ENCODE assay signal across 36 cellular contexts in genomic region chr12:54585243-54585642, GRCh38. TPM values are rescaled to one million over a fixed set of nuclear protein-coding genes. Genes with fewer than 3 reads are reported as not detected.
"Had no signal": no experiment of that assay in that cellular context is flagged by ENCODE, and none has a peak within 500 bp of the region (broad histone marks: within the 10 kb centered on the region; RNA-seq: fewer than 3 reads in every experiment).

No MANE protein-coding gene starts in this region.

- H3K27ac ChIP-seq: adrenal gland, body of pancreas, cardiac muscle cell, colonic mucosa, upper lobe of left lung, vagina had no signal

- H3K9me3 Mint-ChIP-seq: activated B cell treated with CpG ODN at 0.5 μM for 24 hours; activated naive CD4-positive, alpha-beta T cell treated with anti-CD3 and anti-CD28 coated beads for 36 hours; activated naive CD8-positive, alpha-beta T cell treated with anti-CD3 and anti-CD28 coated beads for 36 hours; activated T-helper 1 cell treated with anti-CD3 and anti-CD28 coated beads, Interleukin-12 subunit alpha, Interleukin-12 subunit beta, Interleukin-2, Interleukin-4 antibody, amounts not matched to agents 30 ng/mL and 10 ng/mL and 1 ng/mL, durations not matched to agents 14 hours and 24 hours and 36 hours; mesothelial cell of epicardium; stimulated activated effector memory CD8-positive, alpha-beta T cell treated with anti-CD3 and anti-CD28 coated beads, Interleukin-12 subunit alpha, Interleukin-12 subunit beta, amount 100 ng/mL, for 72 hours; stimulated activated naive CD8-positive, alpha-beta T cell treated with anti-CD3 and anti-CD28 coated beads, Interleukin-15, Interleukin-2, amounts not matched to agents 100 ng/mL and 50 ng/mL, for 24 hours; T-helper 2 cell treated with Interferon-gamma antibody and Interleukin-4, amounts not matched to agents 5 μg/mL and 100 μg/mL, for 36 hours had no signal

- H3K4me3 Mint-ChIP-seq: activated B cell treated with CpG ODN at 0.5 μM for 24 hours; activated CD8-positive, alpha-beta T cell treated with anti-CD3 and anti-CD28 coated beads, Interleukin-2, amount 10 ng/mL, durations not matched to agents 7 days and 5 days; activated naive CD4-positive, alpha-beta T cell treated with anti-CD3 and anti-CD28 coated beads for 36 hours; activated naive CD8-positive, alpha-beta T cell treated with anti-CD3 and anti-CD28 coated beads for 36 hours; activated T-helper 1 cell treated with anti-CD3 and anti-CD28 coated beads, Interleukin-12 subunit alpha, Interleukin-12 subunit beta, Interleukin-2, Interleukin-4 antibody, amounts not matched to agents 30 ng/mL and 10 ng/mL and 1 ng/mL, durations not matched to agents 14 hours and 24 hours and 36 hours; mesothelial cell of epicardium; naive thymus-derived CD4-positive, alpha-beta T cell; stimulated activated effector memory CD8-positive, alpha-beta T cell treated with anti-CD3 and anti-CD28 coated beads, Interleukin-12 subunit alpha, Interleukin-12 subunit beta, amount 100 ng/mL, for 72 hours; stimulated activated naive CD8-positive, alpha-beta T cell treated with anti-CD3 and anti-CD28 coated beads, Interleukin-15, Interleukin-2, amounts not matched to agents 100 ng/mL and 50 ng/mL, for 24 hours; T-helper 2 cell treated with Interferon-gamma antibody and Interleukin-4, amounts not matched to agents 5 μg/mL and 100 μg/mL, for 36 hours had no signal

- DNase-seq: activated B cell treated with CpG ODN at 0.5 μM for 24 hours; activated CD8-positive, alpha-beta T cell treated with anti-CD3 and anti-CD28 coated beads, Interleukin-2, amount 10 ng/mL, durations not matched to agents 7 days and 5 days; activated effector memory CD4-positive, alpha-beta T cell treated with anti-CD3 and anti-CD28 coated beads, Interleukin-2, amount 50 U/mL, for 16 hours; activated naive CD4-positive, alpha-beta T cell treated with anti-CD3 and anti-CD28 coated beads for 36 hours; activated naive CD8-positive, alpha-beta T cell treated with anti-CD3 and anti-CD28 coated beads for 36 hours; activated T-cell treated with anti-CD3 and anti-CD28 coated beads for 4 hours; adrenal gland; aorta; body of pancreas; cerebellar nuclear complex; colonic mucosa; effector CD8-positive, alpha-beta T cell; erythroblast; gastrocnemius medialis; head of caudate nucleus; hippocampal formation; left cardiac atrium; left ventricle myocardium superior; mammary epithelial cell; naive thymus-derived CD4-positive, alpha-beta T cell; right cardiac atrium; stimulated activated CD4-positive, alpha-beta T cell treated with anti-CD3 and anti-CD28 coated beads, Interleukin-4, amount 100 ng/mL, for 24 hours; substantia nigra; T-helper 1 cell; upper lobe of left lung had no signal

- FAIRE-seq: keratinocyte had no signal

- H3K36me3 ChIP-seq: adrenal gland, colonic mucosa, upper lobe of left lung, vagina had no signal

- H3K27me3 ChIP-seq: adrenal gland, body of pancreas, cardiac muscle cell, gastrocnemius medialis, vagina had no signal

- H3K9me3 ChIP-seq: adrenal gland, body of pancreas, colonic mucosa, gastrocnemius medialis, upper lobe of left lung, vagina had no signal

- H3K36me3 Mint-ChIP-seq: activated naive CD8-positive, alpha-beta T cell treated with anti-CD3 and anti-CD28 coated beads for 36 hours; mesothelial cell of epicardium; naive thymus-derived CD4-positive, alpha-beta T cell; stimulated activated effector memory CD8-positive, alpha-beta T cell treated with anti-CD3 and anti-CD28 coated beads, Interleukin-12 subunit alpha, Interleukin-12 subunit beta, amount 100 ng/mL, for 72 hours had no signal

- H3K27ac Mint-ChIP-seq: activated B cell treated with CpG ODN at 0.5 μM for 24 hours; activated CD8-positive, alpha-beta T cell treated with anti-CD3 and anti-CD28 coated beads, Interleukin-2, amount 10 ng/mL, durations not matched to agents 7 days and 5 days; activated naive CD4-positive, alpha-beta T cell treated with anti-CD3 and anti-CD28 coated beads for 36 hours; activated naive CD8-positive, alpha-beta T cell treated with anti-CD3 and anti-CD28 coated beads for 36 hours; activated T-helper 1 cell treated with anti-CD3 and anti-CD28 coated beads, Interleukin-12 subunit alpha, Interleukin-12 subunit beta, Interleukin-2, Interleukin-4 antibody, amounts not matched to agents 30 ng/mL and 10 ng/mL and 1 ng/mL, durations not matched to agents 14 hours and 24 hours and 36 hours; mesothelial cell of epicardium; naive thymus-derived CD4-positive, alpha-beta T cell; stimulated activated effector memory CD8-positive, alpha-beta T cell treated with anti-CD3 and anti-CD28 coated beads, Interleukin-12 subunit alpha, Interleukin-12 subunit beta, amount 100 ng/mL, for 72 hours; stimulated activated naive CD8-positive, alpha-beta T cell treated with anti-CD3 and anti-CD28 coated beads, Interleukin-15, Interleukin-2, amounts not matched to agents 100 ng/mL and 50 ng/mL, for 24 hours; T-helper 2 cell treated with Interferon-gamma antibody and Interleukin-4, amounts not matched to agents 5 μg/mL and 100 μg/mL, for 36 hours had no signal

- H3K4me3 ChIP-seq: adrenal gland, body of pancreas, cardiac muscle cell, colonic mucosa, gastrocnemius medialis, upper lobe of left lung, vagina had no signal

- ATAC-seq: activated CD8-positive, alpha-beta T cell treated with anti-CD3 and anti-CD28 coated beads, Interleukin-2, amount 10 ng/mL, durations not matched to agents 7 days and 5 days; body of pancreas; gastrocnemius medialis; left cardiac atrium; left ventricle myocardium superior; naive thymus-derived CD4-positive, alpha-beta T cell; right cardiac atrium; stimulated activated effector memory CD8-positive, alpha-beta T cell treated with anti-CD3 and anti-CD28 coated beads, Interleukin-12 subunit alpha, Interleukin-12 subunit beta, amount 100 ng/mL, for 72 hours had no signal

RNA-seq across cellular contexts. Expression of gene PPP1R1A, which starts 3.2 kb away (rescaled TPM):
- total RNA-seq: activated B cell treated with CpG ODN at 0.5 μM for 24 hours; activated CD8-positive, alpha-beta T cell treated with anti-CD3 and anti-CD28 coated beads, Interleukin-2, amount 10 ng/mL, durations not matched to agents 7 days and 5 days; activated naive CD4-positive, alpha-beta T cell treated with anti-CD3 and anti-CD28 coated beads for 36 hours; activated naive CD8-positive, alpha-beta T cell treated with anti-CD3 and anti-CD28 coated beads for 36 hours; activated T-helper 1 cell treated with anti-CD3 and anti-CD28 coated beads, Interleukin-12 subunit alpha, Interleukin-12 subunit beta, Interleukin-2, Interleukin-4 antibody, amounts not matched to agents 30 ng/mL and 10 ng/mL and 1 ng/mL, durations not matched to agents 14 hours and 24 hours and 36 hours; dermis microvascular lymphatic vessel endothelial cell; mammary epithelial cell; naive thymus-derived CD4-positive, alpha-beta T cell had no signal
- polyA plus RNA-seq: keratinocyte; mammary epithelial cell; naive thymus-derived CD4-positive, alpha-beta T cell had no signal

RNA-seq across cellular contexts. Expression of gene PDE1B, which starts 35.8 kb away (rescaled TPM):
- total RNA-seq: dermis microvascular lymphatic vessel endothelial cell had no signal
- polyA plus RNA-seq: keratinocyte had no signal

RNA-seq across cellular contexts. Expression of gene LACRT, which starts 49.5 kb away (rescaled TPM):
- total RNA-seq: activated B cell treated with CpG ODN at 0.5 μM for 24 hours; activated CD8-positive, alpha-beta T cell treated with anti-CD3 and anti-CD28 coated beads, Interleukin-2, amount 10 ng/mL, durations not matched to agents 7 days and 5 days; activated naive CD4-positive, alpha-beta T cell treated with anti-CD3 and anti-CD28 coated beads for 36 hours; activated naive CD8-positive, alpha-beta T cell treated with anti-CD3 and anti-CD28 coated beads for 36 hours; activated T-helper 1 cell treated with anti-CD3 and anti-CD28 coated beads, Interleukin-12 subunit alpha, Interleukin-12 subunit beta, Interleukin-2, Interleukin-4 antibody, amounts not matched to agents 30 ng/mL and 10 ng/mL and 1 ng/mL, durations not matched to agents 14 hours and 24 hours and 36 hours; adrenal gland; aorta; body of pancreas; cardiac muscle cell; colonic mucosa; dermis microvascular lymphatic vessel endothelial cell; gastrocnemius medialis; left cardiac atrium; left ventricle myocardium superior; mammary epithelial cell; mesothelial cell of epicardium; naive thymus-derived CD4-positive, alpha-beta T cell; omental fat pad; right cardiac atrium; skeletal muscle tissue; upper lobe of left lung; vagina had no signal
- polyA plus RNA-seq: adrenal gland; aorta; cardiac muscle cell; keratinocyte; mammary epithelial cell; naive thymus-derived CD4-positive, alpha-beta T cell; right cardiac atrium had no signal
